Comparison of ENCODE assay signal across 8 cellular contexts in the genomic region with DNA sequence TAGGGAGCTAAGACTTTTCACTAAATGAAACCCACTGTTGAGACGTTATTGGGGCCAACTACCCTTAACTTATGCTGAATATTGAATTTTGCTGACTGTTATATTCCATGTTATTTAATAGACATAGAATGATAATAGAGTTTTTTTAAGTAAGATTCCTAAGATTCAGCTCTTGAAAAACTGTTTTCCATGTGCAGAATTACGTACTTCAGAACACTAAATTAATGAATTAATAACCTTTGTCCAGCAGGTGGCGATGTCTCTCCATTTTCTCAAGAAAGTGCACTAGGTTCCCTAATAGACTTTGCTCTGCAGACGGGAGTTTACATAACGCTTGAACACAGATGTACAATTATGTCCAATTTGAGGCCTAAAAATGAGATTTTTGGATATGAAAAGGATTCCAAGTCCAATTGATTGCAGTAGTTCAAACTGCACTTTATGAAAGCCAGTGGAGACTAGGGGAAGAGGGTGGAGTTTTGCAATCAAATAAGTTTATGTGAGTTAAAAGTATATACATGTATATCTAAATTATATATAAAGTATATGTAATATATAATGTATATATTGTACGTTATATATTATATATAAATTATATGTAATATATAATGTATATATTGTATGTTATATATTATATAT.
A peak's percentile ranks its signal among the peaks of the same experiment; 100 is the strongest.
DNase-seq lines count a peak whose midpoint lies in the region; ATAC-seq and TF ChIP-seq lines count a peak whose summit lies in the region.

No MANE protein-coding gene starts in this region.

- H3K4me1 ChIP-seq in PC-9 (replicated peaks; ENCODE audit: insufficient read depth) (peaks cover 42% of the 10 kb centered on the region), osteoblast (ENCODE audit: insufficient read depth, low read length) (peaks cover 50% of the 10 kb centered on the region)

- H3K36me3 ChIP-seq in PC-9 (ENCODE audit: low read depth), result no peaks in the 10 kb centered on the region
- H3K36me3 ChIP-seq in osteoblast (ENCODE audit: insufficient read depth, low read length), result no peaks in the 10 kb centered on the region

- H3K4me2 ChIP-seq in PC-9 (no peak overlapping the region), osteoblast (ENCODE audit: insufficient read depth, low read length) (no peak overlapping the region)

- H3K27ac ChIP-seq in PC-9, result no peak overlapping the region
- no peak overlapping the region for H3K27ac ChIP-seq in osteoblast (ENCODE audit: low read depth, low read length)

- CTCF ChIA-PET in PC-9 (lab: Charles Lee), result interaction anchor here (0.5 to 1.2 kb wide), 4 partner anchors 21 to 1391 kb away, joined by 3 to 6 read pairs (median 3); no protein-coding TSS in a partner anchor

- H3K9me2 ChIP-seq in PC-9 (ENCODE audit: insufficient read depth), result no peaks in the 10 kb centered on the region

- peak; percentile 85 for TF ChIP-seq CTCF in PC-9 (conservative IDR thresholded peaks at IDR 0.05)
- peak; percentile 60 for TF ChIP-seq CTCF in fibroblast of villous mesenchyme (IDR thresholded peaks at IDR 0.05; ENCODE audit: insufficient read depth, low read depth, low read length)
- peak; percentile 59 for TF ChIP-seq CTCF in osteoblast (IDR thresholded peaks at IDR 0.05; ENCODE audit: extremely low read depth, low read depth, low read length)

- H4K20me1 ChIP-seq in PC-9 (ENCODE audit: insufficient read depth), result no peaks in the 10 kb centered on the region
- H4K20me1 ChIP-seq in osteoblast (ENCODE audit: insufficient read depth, low read length), result no peaks in the 10 kb centered on the region

- DNase-seq in EH (ENCODE audit: low read depth) (peak; percentile 89), LoVo (ENCODE audit: low spot score) (peak; percentile 89), PC-9 (peak; percentile 24 to 74), activated T-helper 1 cell treated with Interleukin-2 at 50 U/mL for 16 hours (ENCODE audit: low read depth) (peak; percentile 25), fibroblast of villous mesenchyme (ENCODE audit: low read depth) (peak; percentile 95), osteoblast (ENCODE audit: insufficient read length, low spot score, missing footprints) (no peak), GM19240 (ENCODE audit: insufficient read length, low spot score) (no peak)

- H3K27me3 ChIP-seq in PC-9 (ENCODE audit: insufficient read depth, low read depth) (no peaks in the 10 kb centered on the region), osteoblast (ENCODE audit: insufficient read depth, low read length) (no peaks in the 10 kb centered on the region)

- H2AFZ ChIP-seq in PC-9 (no peak overlapping the region), osteoblast (ENCODE audit: low read length) (no peak overlapping the region)

- H3K4me3 ChIP-seq in PC-9, result no peak overlapping the region
- no peak overlapping the region for H3K4me3 ChIP-seq in fibroblast of villous mesenchyme (ENCODE audit: low read depth, low read length)
- no peak overlapping the region for H3K4me3 ChIP-seq in osteoblast (ENCODE audit: insufficient read depth, low read length)

- no peaks in the 10 kb centered on the region for H3K9me3 ChIP-seq in PC-9 (ENCODE audit: insufficient read depth, low read depth)
- no peaks in the 10 kb centered on the region for H3K9me3 ChIP-seq in osteoblast (ENCODE audit: low read depth, low read length)

- no peak for ATAC-seq in HG03135 (IDR thresholded peaks at IDR 0.05; ENCODE audit: unreplicated experiment)

- no TSS peak for BruUV-seq in PC-9 (replicated peaks; lab: Mats Ljungman, UMichigan)

- no peaks in the 10 kb centered on the region for H3K79me2 ChIP-seq in PC-9 (ENCODE audit: low read depth)
- no peaks in the 10 kb centered on the region for H3K79me2 ChIP-seq in osteoblast (ENCODE audit: insufficient read depth, low read length)

- peaks cover 36% of the 10 kb centered on the region for H3F3A ChIP-seq in PC-9 (ENCODE audit: insufficient read depth, low read depth)

- POLR2A ChIA-PET in PC-9 (lab: Charles Lee; ENCODE audit: unreplicated experiment), result no interaction called here

- intact Hi-C loops in PC-9 (cut with micrococcal nuclease; ENCODE audit: unreplicated experiment), result loop anchor here (1.0 to 2.0 kb wide), 4 partner anchors 54 to 488 kb away; no protein-coding TSS in a partner anchor

Comparison
In these comparisons a context has a peak if more than half of its experiments do, and no peak if none do; other contexts are left out.
1. DNase-seq: peak in EH (single experiment), LoVo (single experiment), PC-9 (2 of 2), activated T-helper 1 cell treated with Interleukin-2 at 50 U/mL for 16 hours (single experiment) and fibroblast of villous mesenchyme (single experiment); none in osteoblast (single experiment) and GM19240 (single experiment).
2. Peak in every context shown above with its lines, with median percentiles within 50 percentile points of each other: CTCF ChIP-seq.